In genomic region chr17:47615766-47616424, GRCh38 we compare ENCODE assay signal across 8 cellular contexts. TPM values are rescaled to one million over a fixed set of nuclear protein-coding genes. Genes with fewer than 3 reads are reported as not detected.
DNase-seq lines count a peak whose midpoint lies in the region; ATAC-seq, FAIRE-seq and TF ChIP-seq lines count a peak whose summit lies in the region.

No MANE protein-coding gene starts in this region.

- no peaks in the 10 kb centered on the region for H3K9me3 ChIP-seq in tibial artery

- H3K27me3 ChIP-seq in kidney epithelial cell (ENCODE audit: control insufficient read depth, insufficient read depth, low read length): no peaks in the 10 kb centered on the region
- H3K27me3 ChIP-seq in tibial artery: no peaks in the 10 kb centered on the region

- ATAC-seq in GM19467 (IDR thresholded peaks at IDR 0.05; ENCODE audit: unreplicated experiment) (no peak), HG03457 (IDR thresholded peaks at IDR 0.05; ENCODE audit: unreplicated experiment) (no peak)

- DNase-seq in AG10803 (ENCODE audit: low read depth) (peak; percentile 50), GM12892 (ENCODE audit: insufficient read length) (no peak), NCI-H526 (lab: John Stamatoyannopoulos, UW) (peak; percentile 29 to 67), kidney epithelial cell (ENCODE audit: low read depth) (no peak), tibial artery (no peak)

- TF ChIP-seq CTCF in AG10803 (conservative IDR thresholded peaks at IDR 0.05; ENCODE audit: low read length) (peak; percentile 69), brain (conservative IDR thresholded peaks at IDR 0.05) (peak; percentile 77 to 81), kidney epithelial cell (IDR thresholded peaks at IDR 0.05; ENCODE audit: insufficient read depth, low read length, poor library complexity, severe bottlenecking) (peak; percentile 51), tibial artery (IDR thresholded peaks at IDR 0.05) (peak; percentile 67 to 85)

- intact Hi-C loops in tibial artery (cut with DNase I; ENCODE audit: low total_unique reads): no loop called here

- peaks cover 5% of the 10 kb centered on the region for H3K4me1 Mint-ChIP-seq in brain

- peaks cover 58% of the 10 kb centered on the region for H3K36me3 Mint-ChIP-seq in brain

- peak overlapping the region; percentile 65 to 84 (median 82) for H3K27ac Mint-ChIP-seq in brain

- peaks cover 0 to 20% (median 0%) of the 10 kb centered on the region in 4 donors for H3K4me1 ChIP-seq in tibial artery

- no peaks in the 10 kb centered on the region for H3K27me3 Mint-ChIP-seq in brain

- H3K4me3 Mint-ChIP-seq in brain: no peak overlapping the region

- peaks cover 4% of the 10 kb centered on the region for H3K36me3 ChIP-seq in kidney epithelial cell (ENCODE audit: control insufficient read depth, insufficient read depth, low read length)
- peaks cover 46 to 69% (median 49%) of the 10 kb centered on the region in 3 donors for H3K36me3 ChIP-seq in tibial artery

- FAIRE-seq in GM12892 (lab: Jason Lieb, UNC): peak; percentile 27

- no peak for TF ChIP-seq POLR2A in GM12892 (IDR thresholded peaks at IDR 0.05; ENCODE audit: low read depth, low read length)

- no peak overlapping the region for H3K27ac ChIP-seq in tibial artery

- H3K4me3 ChIP-seq in AG10803 (ENCODE audit: low read length): no peak overlapping the region
- no peak overlapping the region for H3K4me3 ChIP-seq in kidney epithelial cell (ENCODE audit: low read depth, low read length)
- H3K4me3 ChIP-seq in tibial artery: no peak overlapping the region

- no peaks in the 10 kb centered on the region for H3K9me3 Mint-ChIP-seq in brain

RNA-seq across cellular contexts. Expression of gene KPNB1, which starts 33.8 kb away (rescaled TPM):
- polyA plus RNA-seq in GM12892 (2012; ENCODE audit: missing spikeins): 343 TPM
- 184 TPM for polyA plus RNA-seq in brain (ENCODE audit: insufficient read depth, low read depth, low replicate concordance)
- 249 and 270 TPM in 2 replicates for total RNA-seq in kidney epithelial cell

Comparison
In these comparisons a context has a peak if more than half of its experiments do, and no peak if none do; other contexts are left out.
1. DNase-seq: peak in AG10803 (single experiment) and NCI-H526 (2 of 2); none in GM12892 (single experiment), kidney epithelial cell (single experiment) and tibial artery (0 of 2).
2. Peak in every context shown above with its lines, with median percentiles within 50 percentile points of each other: CTCF ChIP-seq.